1 cellular context compared by ENCODE assay signal in the genomic region with DNA sequence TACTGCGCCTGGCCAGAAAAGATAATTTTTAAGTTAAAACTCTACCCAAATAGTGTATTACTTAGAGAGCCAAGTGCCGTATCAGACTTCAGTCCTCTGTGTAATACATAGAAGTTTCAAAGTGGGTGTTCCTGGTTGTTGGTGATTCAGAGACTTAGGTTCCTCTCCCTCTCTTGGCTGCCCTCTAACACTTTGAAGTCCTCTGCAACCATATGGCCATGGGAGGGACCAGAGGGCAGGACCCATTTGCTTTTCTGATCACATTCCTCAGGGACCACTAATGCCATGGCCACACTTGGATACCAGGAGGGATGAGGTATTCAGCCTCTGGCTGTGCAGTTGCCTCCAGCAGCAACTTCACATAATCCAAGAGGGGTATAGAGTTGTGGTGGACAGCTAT.
TF ChIP-seq lines count a peak whose summit lies in the region.

No MANE protein-coding gene starts in this region.

TF ChIP-seq in IMR-90, 13 proteins besides CTCF, POLR2A, EP300 and RAD21 (continued from another document):
- no peak for TF ChIP-seq MXI1 (IDR thresholded peaks at IDR 0.05; ENCODE audit: borderline replicate concordance, low read depth, low read length)
- TF ChIP-seq FOS (IDR thresholded peaks at IDR 0.05; ENCODE audit: low read depth, low read length) = no peak
- TF ChIP-seq, protein P1, sequence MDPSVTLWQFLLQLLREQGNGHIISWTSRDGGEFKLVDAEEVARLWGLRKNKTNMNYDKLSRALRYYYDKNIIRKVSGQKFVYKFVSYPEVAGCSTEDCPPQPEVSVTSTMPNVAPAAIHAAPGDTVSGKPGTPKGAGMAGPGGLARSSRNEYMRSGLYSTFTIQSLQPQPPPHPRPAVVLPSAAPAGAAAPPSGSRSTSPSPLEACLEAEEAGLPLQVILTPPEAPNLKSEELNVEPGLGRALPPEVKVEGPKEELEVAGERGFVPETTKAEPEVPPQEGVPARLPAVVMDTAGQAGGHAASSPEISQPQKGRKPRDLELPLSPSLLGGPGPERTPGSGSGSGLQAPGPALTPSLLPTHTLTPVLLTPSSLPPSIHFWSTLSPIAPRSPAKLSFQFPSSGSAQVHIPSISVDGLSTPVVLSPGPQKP (IDR thresholded peaks at IDR 0.05; ENCODE audit: borderline replicate concordance, low read depth, low read length) = no peak
- TF ChIP-seq RCOR1 (IDR thresholded peaks at IDR 0.05; ENCODE audit: insufficient replicate concordance, low read length) = no peak
